In the genomic region with DNA sequence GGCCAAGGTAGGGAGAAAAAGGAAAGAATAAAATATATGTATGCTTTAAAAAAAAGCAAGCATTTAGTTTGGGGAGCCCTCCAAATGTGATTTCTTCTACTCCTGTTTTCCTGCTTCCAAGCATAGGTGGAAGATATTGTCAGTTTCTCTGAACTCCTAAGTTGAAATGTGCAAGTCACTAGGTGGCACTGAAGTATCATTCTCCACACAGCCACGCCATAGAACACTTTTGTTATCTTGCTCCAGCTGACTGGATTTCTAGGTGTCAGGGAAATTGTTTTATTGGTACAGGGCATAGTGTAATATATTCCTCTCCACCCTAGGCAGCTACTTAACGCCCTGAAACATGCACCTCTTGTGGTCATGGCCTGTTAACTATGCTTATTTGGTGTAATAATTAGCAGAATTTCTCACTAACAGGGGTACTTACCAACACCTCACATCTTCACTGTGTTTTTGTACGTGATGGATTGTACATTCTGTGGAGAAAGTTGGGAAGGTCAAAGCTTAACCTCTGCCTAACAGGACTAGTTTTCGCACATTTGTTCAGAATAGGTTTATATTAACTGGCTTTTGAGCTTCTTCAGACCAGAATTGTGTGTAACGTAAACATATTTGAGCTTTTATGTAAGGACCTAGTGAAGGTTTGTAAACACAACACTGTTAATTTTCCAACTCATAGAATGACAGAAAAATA, we compare ENCODE assay signal across 1 cellular context.
A peak's percentile ranks its signal among the peaks of the same experiment; 100 is the strongest.
TF ChIP-seq lines count a peak whose summit lies in the region.

No MANE protein-coding gene starts in this region.

TF ChIP-seq in HepG2, 621 proteins besides CTCF, POLR2A, EP300 and RAD21 (continued from another document and continues in another):
- TF ChIP-seq, protein P1, sequence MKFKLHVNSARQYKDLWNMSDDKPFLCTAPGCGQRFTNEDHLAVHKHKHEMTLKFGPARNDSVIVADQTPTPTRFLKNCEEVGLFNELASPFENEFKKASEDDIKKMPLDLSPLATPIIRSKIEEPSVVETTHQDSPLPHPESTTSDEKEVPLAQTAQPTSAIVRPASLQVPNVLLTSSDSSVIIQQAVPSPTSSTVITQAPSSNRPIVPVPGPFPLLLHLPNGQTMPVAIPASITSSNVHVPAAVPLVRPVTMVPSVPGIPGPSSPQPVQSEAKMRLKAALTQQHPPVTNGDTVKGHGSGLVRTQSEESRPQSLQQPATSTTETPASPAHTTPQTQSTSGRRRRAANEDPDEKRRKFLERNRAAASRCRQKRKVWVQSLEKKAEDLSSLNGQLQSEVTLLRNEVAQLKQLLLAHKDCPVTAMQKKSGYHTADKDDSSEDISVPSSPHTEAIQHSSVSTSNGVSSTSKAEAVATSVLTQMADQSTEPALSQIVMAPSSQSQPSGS (CRISPR knock-in tag; IDR thresholded peaks at IDR 0.05) = 0 out of 2 replicates have a peak, but pooled peaks have one; percentile 28
- TF ChIP-seq TEAD3 (CRISPR knock-in tag; optimal IDR thresholded peaks at IDR 0.05; ENCODE audit: borderline replicate concordance) = peak; percentile 58
- TF ChIP-seq, protein P2, sequence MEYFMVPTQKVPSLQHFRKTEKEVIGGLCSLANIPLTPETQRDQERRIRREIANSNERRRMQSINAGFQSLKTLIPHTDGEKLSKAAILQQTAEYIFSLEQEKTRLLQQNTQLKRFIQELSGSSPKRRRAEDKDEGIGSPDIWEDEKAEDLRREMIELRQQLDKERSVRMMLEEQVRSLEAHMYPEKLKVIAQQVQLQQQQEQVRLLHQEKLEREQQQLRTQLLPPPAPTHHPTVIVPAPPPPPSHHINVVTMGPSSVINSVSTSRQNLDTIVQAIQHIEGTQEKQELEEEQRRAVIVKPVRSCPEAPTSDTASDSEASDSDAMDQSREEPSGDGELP (IDR thresholded peaks at IDR 0.05; ENCODE audit: borderline replicate concordance, low read depth) = peak; percentile 95
- TF ChIP-seq ZNF335 (CRISPR knock-in tag; IDR thresholded peaks at IDR 0.05) = 0 out of 2 replicates have a peak, but pooled peaks have one; percentile 53
- TF ChIP-seq ZNF225 (CRISPR knock-in tag; IDR thresholded peaks at IDR 0.05) = no peak
- TF ChIP-seq, protein P3, sequence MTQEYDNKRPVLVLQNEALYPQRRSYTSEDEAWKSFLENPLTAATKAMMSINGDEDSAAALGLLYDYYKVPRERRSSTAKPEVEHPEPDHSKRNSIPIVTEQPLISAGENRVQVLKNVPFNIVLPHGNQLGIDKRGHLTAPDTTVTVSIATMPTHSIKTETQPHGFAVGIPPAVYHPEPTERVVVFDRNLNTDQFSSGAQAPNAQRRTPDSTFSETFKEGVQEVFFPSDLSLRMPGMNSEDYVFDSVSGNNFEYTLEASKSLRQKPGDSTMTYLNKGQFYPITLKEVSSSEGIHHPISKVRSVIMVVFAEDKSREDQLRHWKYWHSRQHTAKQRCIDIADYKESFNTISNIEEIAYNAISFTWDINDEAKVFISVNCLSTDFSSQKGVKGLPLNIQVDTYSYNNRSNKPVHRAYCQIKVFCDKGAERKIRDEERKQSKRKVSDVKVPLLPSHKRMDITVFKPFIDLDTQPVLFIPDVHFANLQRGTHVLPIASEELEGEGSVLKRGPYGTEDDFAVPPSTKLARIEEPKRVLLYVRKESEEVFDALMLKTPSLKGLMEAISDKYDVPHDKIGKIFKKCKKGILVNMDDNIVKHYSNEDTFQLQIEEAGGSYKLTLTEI (CRISPR knock-in tag; conservative IDR thresholded peaks at IDR 0.05) = no peak
- peak; percentile 21; the same call in 1 of the 2 replicates for TF ChIP-seq GATAD1 (CRISPR knock-in tag; IDR thresholded peaks at IDR 0.05)
- TF ChIP-seq KDM2A (CRISPR knock-in tag; IDR thresholded peaks at IDR 0.05; ENCODE audit: borderline replicate concordance, low read depth) = no peak
- TF ChIP-seq FOSL2 (CRISPR knock-in tag; IDR thresholded peaks at IDR 0.05) = peak; percentile 48
- TF ChIP-seq PITX1 (CRISPR knock-in tag; IDR thresholded peaks at IDR 0.05) = peak; percentile 74
- TF ChIP-seq, protein P4, sequence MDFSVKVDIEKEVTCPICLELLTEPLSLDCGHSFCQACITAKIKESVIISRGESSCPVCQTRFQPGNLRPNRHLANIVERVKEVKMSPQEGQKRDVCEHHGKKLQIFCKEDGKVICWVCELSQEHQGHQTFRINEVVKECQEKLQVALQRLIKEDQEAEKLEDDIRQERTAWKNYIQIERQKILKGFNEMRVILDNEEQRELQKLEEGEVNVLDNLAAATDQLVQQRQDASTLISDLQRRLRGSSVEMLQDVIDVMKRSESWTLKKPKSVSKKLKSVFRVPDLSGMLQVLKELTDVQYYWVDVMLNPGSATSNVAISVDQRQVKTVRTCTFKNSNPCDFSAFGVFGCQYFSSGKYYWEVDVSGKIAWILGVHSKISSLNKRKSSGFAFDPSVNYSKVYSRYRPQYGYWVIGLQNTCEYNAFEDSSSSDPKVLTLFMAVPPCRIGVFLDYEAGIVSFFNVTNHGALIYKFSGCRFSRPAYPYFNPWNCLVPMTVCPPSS (IDR thresholded peaks at IDR 0.05) = no peak
- peak; percentile 67; the same call in 1 of the 2 replicates for TF ChIP-seq ZNF34 (CRISPR knock-in tag; IDR thresholded peaks at IDR 0.05; ENCODE audit: borderline replicate concordance)
- no peak for TF ChIP-seq ZBTB3 (CRISPR knock-in tag; IDR thresholded peaks at IDR 0.05; ENCODE audit: borderline replicate concordance, low read depth)
- peak; percentile 11; the same call in 1 of the 2 replicates for TF ChIP-seq RCOR2 (CRISPR knock-in tag; IDR thresholded peaks at IDR 0.05)
- TF ChIP-seq SP140L (CRISPR knock-in tag; IDR thresholded peaks at IDR 0.05; ENCODE audit: borderline replicate concordance) = 0 out of 2 replicates have a peak, but pooled peaks have one; percentile 33
- peak; percentile 83 for TF ChIP-seq TGIF2 (CRISPR knock-in tag; IDR thresholded peaks at IDR 0.05)
- TF ChIP-seq ZBTB25 (CRISPR knock-in tag; IDR thresholded peaks at IDR 0.05) = peak; percentile 64; the same call in 1 of the 2 replicates
- 0 out of 2 replicates have a peak, but pooled peaks have one; percentile 45 for TF ChIP-seq FOXO1 (CRISPR knock-in tag; IDR thresholded peaks at IDR 0.05)
- TF ChIP-seq YEATS2 (CRISPR knock-in tag; IDR thresholded peaks at IDR 0.05; ENCODE audit: borderline replicate concordance) = 0 out of 2 replicates have a peak, but pooled peaks have one; percentile 18
- no peak for TF ChIP-seq NFAT5 (CRISPR knock-in tag; IDR thresholded peaks at IDR 0.05)
- TF ChIP-seq LCORL (IDR thresholded peaks at IDR 0.05) = no peak
- TF ChIP-seq LCORL (CRISPR knock-in tag; IDR thresholded peaks at IDR 0.05) = peak; percentile 52
- no peak for TF ChIP-seq SOX13 (IDR thresholded peaks at IDR 0.05)
- peak in 1 of 2 experiments; percentile 35; a peak in 1 of 4 replicates for TF ChIP-seq SOX13 (CRISPR knock-in tag; conservative IDR thresholded peaks at IDR 0.05 in 1 of 2, IDR thresholded peaks at IDR 0.05 in 1 of 2)
- peak; percentile 32; the same call in 1 of the 2 replicates for TF ChIP-seq PAXIP1 (CRISPR knock-in tag; conservative IDR thresholded peaks at IDR 0.05)
- TF ChIP-seq ZNF503 (CRISPR knock-in tag; IDR thresholded peaks at IDR 0.05) = peak; percentile 68; the same call in 1 of the 2 replicates
- no peak for TF ChIP-seq THAP8 (CRISPR knock-in tag; IDR thresholded peaks at IDR 0.05; ENCODE audit: borderline replicate concordance)
- TF ChIP-seq, protein P5, sequence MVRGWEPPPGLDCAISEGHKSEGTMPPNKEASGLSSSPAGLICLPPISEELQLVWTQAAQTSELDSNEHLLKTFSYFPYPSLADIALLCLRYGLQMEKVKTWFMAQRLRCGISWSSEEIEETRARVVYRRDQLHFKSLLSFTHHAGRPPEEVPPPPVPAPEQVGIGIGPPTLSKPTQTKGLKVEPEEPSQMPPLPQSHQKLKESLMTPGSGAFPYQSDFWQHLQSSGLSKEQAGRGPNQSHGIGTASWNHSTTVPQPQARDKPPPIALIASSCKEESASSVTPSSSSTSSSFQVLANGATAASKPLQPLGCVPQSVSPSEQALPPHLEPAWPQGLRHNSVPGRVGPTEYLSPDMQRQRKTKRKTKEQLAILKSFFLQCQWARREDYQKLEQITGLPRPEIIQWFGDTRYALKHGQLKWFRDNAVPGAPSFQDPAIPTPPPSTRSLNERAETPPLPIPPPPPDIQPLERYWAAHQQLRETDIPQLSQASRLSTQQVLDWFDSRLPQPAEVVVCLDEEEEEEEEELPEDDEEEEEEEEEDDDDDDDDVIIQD (CRISPR knock-in tag; IDR thresholded peaks at IDR 0.05; ENCODE audit: low read depth) = peak; percentile 65
- TF ChIP-seq NR2F6 (IDR thresholded peaks at IDR 0.05) = peak; percentile 78
- peak; percentile 10; the same call in 1 of the 2 replicates for TF ChIP-seq NR2F6 (CRISPR knock-in tag; IDR thresholded peaks at IDR 0.05)
- TF ChIP-seq KAT7 (CRISPR knock-in tag; IDR thresholded peaks at IDR 0.05; ENCODE audit: borderline replicate concordance) = 0 out of 2 replicates have a peak, but pooled peaks have one; percentile 30
- peak; percentile 52; the same call in 1 of the 2 replicates for TF ChIP-seq RXRB (CRISPR knock-in tag; IDR thresholded peaks at IDR 0.05; ENCODE audit: borderline replicate concordance)
